In the genomic region with DNA sequence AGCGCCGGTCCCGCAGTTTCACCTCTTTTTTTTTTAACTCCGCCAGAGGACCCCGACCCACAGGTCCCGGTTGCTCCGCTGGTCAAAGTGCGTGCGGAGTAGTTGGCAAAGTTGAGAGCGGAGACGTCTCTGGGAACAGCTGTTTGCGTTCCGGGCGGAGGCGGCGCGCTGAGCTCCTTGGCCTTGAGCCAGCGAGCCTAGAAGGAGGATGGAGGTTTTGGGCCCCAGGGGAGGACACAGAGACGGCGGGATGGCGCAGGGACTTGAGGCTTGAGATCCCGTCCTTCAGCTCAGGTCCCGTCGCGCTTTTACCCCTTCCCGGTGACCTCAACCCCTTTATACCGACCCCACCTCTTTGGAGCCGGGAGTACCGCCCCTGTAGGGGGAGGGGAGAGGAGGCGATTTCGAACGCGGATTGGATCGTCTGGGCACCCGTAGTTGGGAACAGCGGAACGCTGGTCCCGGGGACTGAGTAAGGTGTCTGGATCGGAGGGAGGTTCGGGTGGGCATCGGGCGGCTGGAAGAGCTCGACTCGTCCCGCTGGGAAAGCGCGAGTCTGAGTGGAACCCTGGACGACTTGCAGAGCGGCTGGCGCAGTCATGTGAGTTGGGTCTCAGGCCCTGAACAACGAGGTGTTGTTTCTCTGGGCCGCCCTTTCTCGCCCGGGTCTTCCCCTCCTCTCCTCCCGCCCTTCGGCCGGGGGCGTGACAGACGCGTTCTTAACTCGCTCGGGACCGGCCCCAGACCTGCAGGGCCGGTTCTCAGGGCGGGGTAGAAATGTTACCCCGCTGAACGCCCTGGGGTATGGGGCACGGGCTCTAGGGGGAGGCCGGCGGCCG, we compare ENCODE assay signal across 8 cellular contexts. TPM values are rescaled to one million over a fixed set of nuclear protein-coding genes. Genes with fewer than 3 reads are reported as not detected.
DNase-seq lines count a peak whose midpoint lies in the region; ATAC-seq, FAIRE-seq and TF ChIP-seq lines count a peak whose summit lies in the region.

A gene with protein sequence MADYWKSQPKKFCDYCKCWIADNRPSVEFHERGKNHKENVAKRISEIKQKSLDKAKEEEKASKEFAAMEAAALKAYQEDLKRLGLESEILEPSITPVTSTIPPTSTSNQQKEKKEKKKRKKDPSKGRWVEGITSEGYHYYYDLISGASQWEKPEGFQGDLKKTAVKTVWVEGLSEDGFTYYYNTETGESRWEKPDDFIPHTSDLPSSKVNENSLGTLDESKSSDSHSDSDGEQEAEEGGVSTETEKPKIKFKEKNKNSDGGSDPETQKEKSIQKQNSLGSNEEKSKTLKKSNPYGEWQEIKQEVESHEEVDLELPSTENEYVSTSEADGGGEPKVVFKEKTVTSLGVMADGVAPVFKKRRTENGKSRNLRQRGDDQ (plus strand): TSS at position 435 of the 839 bp plus-strand sequence. CDS start 165 bp downstream, at position 600.

- FAIRE-seq in keratinocyte (lab: Jason Lieb, UNC): no peak

- dilution Hi-C loops in keratinocyte (cut with MboI; ENCODE audit: extremely low pct_ligation_motif_present, low sequenced_read_pairs): no loop called here

- in situ Hi-C loops in GM18951 (cut with MboI; ENCODE audit: low sequenced_read_pairs, unreplicated experiment): no loop called here

- ATAC-seq in HG03175 (IDR thresholded peaks at IDR 0.05; ENCODE audit: unreplicated experiment): peak; percentile 80

- no peaks in the 10 kb centered on the region for H3K9me1 ChIP-seq in keratinocyte (ENCODE audit: control insufficient read depth, extremely low read depth, insufficient read depth, low read length)

- H3K27ac ChIP-seq in keratinocyte (ENCODE audit: control insufficient read depth, insufficient read depth, low read length): peak within 1 kb of the TSS; percentile 99

- H3K36me3 ChIP-seq in keratinocyte (ENCODE audit: control insufficient read depth in 2 of 2, extremely low read depth in 1 of 2, insufficient read depth in 2 of 2, low read length in 2 of 2): peaks cover 0 to 13% of the 10 kb centered on the region in 2 experiments

- peak within 1 kb of the TSS; percentile 98 for H3K4me2 ChIP-seq in keratinocyte (ENCODE audit: control insufficient read depth, extremely low read depth, insufficient read depth, low read depth, low read length)

- H3K9ac ChIP-seq in keratinocyte (ENCODE audit: control insufficient read depth, extremely low read depth, insufficient read depth, low read length): peak within 1 kb of the TSS; percentile 99

- peaks cover 21% of the 10 kb centered on the region for H3K4me1 ChIP-seq in keratinocyte (ENCODE audit: control insufficient read depth, extremely low read depth, insufficient read depth, low read length)

- no peaks in the 10 kb centered on the region for H3K27me3 ChIP-seq in keratinocyte (ENCODE audit: control insufficient read depth, extremely low read depth, insufficient read depth, low read length)

- TF ChIP-seq POLR2A in GM18951 (IDR thresholded peaks at IDR 0.05; ENCODE audit: extremely low read depth, insufficient read depth, insufficient read length): peak; percentile 72

- no peaks in the 10 kb centered on the region for H3K9me3 ChIP-seq in keratinocyte (ENCODE audit: control insufficient read depth, low read depth, low read length)

- H2AFZ ChIP-seq in keratinocyte (ENCODE audit: control insufficient read depth, low read length): peak within 1 kb of the TSS; percentile 99

- H4K20me1 ChIP-seq in keratinocyte (ENCODE audit: control insufficient read depth, extremely low read depth, insufficient read depth, low read length): no peaks in the 10 kb centered on the region

- peaks cover 61% of the 10 kb centered on the region for H3K79me2 ChIP-seq in keratinocyte (ENCODE audit: control insufficient read depth, insufficient read depth, low read length)

- DNase-seq in AG10803 (ENCODE audit: low read depth) (peak; percentile 93), NCI-H226 (peak; percentile 92), keratinocyte (ENCODE audit: low read depth, low spot score) (peak; percentile 80)
- DNase-seq in activated CD4-positive, CD25-positive, alpha-beta regulatory T cell treated with anti-CD3 and anti-CD28 coated beads, Interleukin-2, amount 50 U/mL, for 16 hours (ENCODE audit: low read depth, low spot score): peak; percentile 72
- DNase-seq in central memory CD4-positive, alpha-beta T cell: peak; percentile 88
- peak; percentile 78 to 87 (median 86) for DNase-seq in stimulated activated CD4-positive, alpha-beta T cell treated with anti-CD3 and anti-CD28 coated beads, Interleukin-12 subunit alpha, Interleukin-12 subunit beta, amount 100 ng/mL, for 48 hours (ENCODE audit: low read depth in 2 of 3, low spot score in 1 of 3)

- peak within 1 kb of the TSS; percentile 89 for H3K4me3 ChIP-seq in AG10803 (ENCODE audit: low read length)
- H3K4me3 ChIP-seq in keratinocyte (ENCODE audit: control insufficient read depth in 2 of 3, extremely low read depth in 1 of 3, insufficient read depth in 2 of 3, low read depth in 1 of 3, low read length in 3 of 3): peak within 1 kb of the TSS; percentile 89 to 91 (median 90)

- TF ChIP-seq CTCF in AG10803 (conservative IDR thresholded peaks at IDR 0.05; ENCODE audit: low read length) (peak; percentile 33), keratinocyte (optimal IDR thresholded peaks at IDR 0.05 in 1 of 3, IDR thresholded peaks at IDR 0.05 in 1 of 3, conservative IDR thresholded peaks at IDR 0.05 in 1 of 3; ENCODE audit: extremely low read depth in 1 of 3, insufficient read depth in 2 of 3, low read length in 3 of 3) (peak; percentile 13 to 43 (median 27))

RNA-seq across cellular contexts. Expression of the gene that starts here (rescaled TPM):
- polyA plus RNA-seq in keratinocyte: 5.9 to 13.5 TPM (median 9.3 TPM) in 3 replicates
- polyA plus RNA-seq in keratinocyte (2011; ENCODE audit: low read depth): 14.1 TPM
- 6.5 and 9.7 TPM in 2 replicates for polyA plus RNA-seq in keratinocyte (2011; cell fraction: cytosol; rRNA removed)
- polyA plus RNA-seq in keratinocyte (2011; cell fraction: nucleus; rRNA removed): 7.0 and 11.7 TPM in 2 replicates
- 9.5 and 13.8 TPM in 2 replicates for polyA plus RNA-seq in keratinocyte (2012; ENCODE audit: low replicate concordance)
- 0.33 to 3.1 TPM (median 0.66 TPM) in 3 replicates for polyA minus RNA-seq in keratinocyte
- 3.6 TPM for polyA minus RNA-seq in keratinocyte (2011; cell fraction: cytosol; rRNA and poly(A)+ RNA removed)
- 1.7 and 4.0 TPM in 2 replicates for polyA minus RNA-seq in keratinocyte (2011; cell fraction: nucleus; rRNA and poly(A)+ RNA removed)

Comparison
In these comparisons a context has a peak if more than half of its experiments do, and no peak if none do; other contexts are left out.
1. Peak in every context shown above with its lines: DNase-seq, ATAC-seq, H3K4me3 ChIP-seq and H3K27ac ChIP-seq.